Comparison of ENCODE assay signal across 1 cellular context in genomic region chr1:107183011-107183410, GRCh38.
TF ChIP-seq lines count a peak whose summit lies in the region.

No MANE protein-coding gene starts in this region.

TF ChIP-seq in WTC11, 78 proteins besides CTCF, POLR2A, EP300 and RAD21 (continued from another document):
- TF ChIP-seq FOXP4 (CRISPR knock-in tag; IDR thresholded peaks at IDR 0.05) (no peak), NR1H2 (CRISPR knock-in tag; IDR thresholded peaks at IDR 0.05) (no peak)
